8 cellular contexts compared by ENCODE assay signal in genomic region chr1:150926094-150926741, GRCh38. TPM values are rescaled to one million over a fixed set of nuclear protein-coding genes. Genes with fewer than 3 reads are reported as not detected.
DNase-seq lines count a peak whose midpoint lies in the region; ATAC-seq and TF ChIP-seq lines count a peak whose summit lies in the region.

SETDB1 (plus strand) TSS chr1:150926363; CDS start chr1:150927715, 1,352 bp downstream.

- peaks cover 25% of the 10 kb centered on the region for H3K4me1 ChIP-seq in suprapubic skin

- peak within 1 kb of the TSS; percentile 96 for H3K27ac Mint-ChIP-seq in activated naive CD4-positive, alpha-beta T cell treated with anti-CD3 and anti-CD28 coated beads, Interleukin-2, amount 50 U/mL, for 24 hours

- H3K27me3 ChIP-seq in GM06990 (replicated peaks; ENCODE audit: control insufficient read depth, insufficient read depth, low read length) = no peaks in the 10 kb centered on the region
- H3K27me3 ChIP-seq in suprapubic skin = no peaks in the 10 kb centered on the region

- no peaks in the 10 kb centered on the region for H3K9me3 ChIP-seq in suprapubic skin

- H3K36me3 ChIP-seq in GM06990 (ENCODE audit: control insufficient read depth, insufficient read depth, low read length) (peaks cover 2% of the 10 kb centered on the region), suprapubic skin (peaks cover 37% of the 10 kb centered on the region)

- peaks cover 22% of the 10 kb centered on the region for H3K36me3 Mint-ChIP-seq in activated naive CD4-positive, alpha-beta T cell treated with anti-CD3 and anti-CD28 coated beads, Interleukin-2, amount 50 U/mL, for 24 hours

- peaks cover 35% of the 10 kb centered on the region for H3K4me1 Mint-ChIP-seq in activated naive CD4-positive, alpha-beta T cell treated with anti-CD3 and anti-CD28 coated beads, Interleukin-2, amount 50 U/mL, for 24 hours

- peak within 1 kb of the TSS; percentile 86 for H3K27ac ChIP-seq in suprapubic skin

- peak; percentile 94 for DNase-seq in GM06990 (ENCODE audit: extremely low read depth, insufficient read length)
- peak; percentile 98 for DNase-seq in NCI-H1092 (lab: John Stamatoyannopoulos, UW)
- peak; percentile 91 for DNase-seq in globus pallidus (ENCODE audit: low spot score)
- DNase-seq in nucleus accumbens (lab: John Stamatoyannopoulos, UW) = peak in 55 of 56 donors; percentile 68 to 95 (median 88)
- peak; percentile 96 to 97 for DNase-seq in suprapubic skin (ENCODE audit: low spot score in 2 of 2)

- no peak for TF ChIP-seq EP300 in suprapubic skin (IDR thresholded peaks at IDR 0.05)

- TF ChIP-seq CTCF in GM06990 (IDR thresholded peaks at IDR 0.05; ENCODE audit: insufficient read depth, low read length, poor library complexity, severe bottlenecking) (peak; percentile 9), suprapubic skin (IDR thresholded peaks at IDR 0.05) (no peak)

- under 1% methylated on average over 40 of the region's 40 CpGs for WGBS in suprapubic skin

- peak; percentile 88 for ATAC-seq in HG02588 (IDR thresholded peaks at IDR 0.05; ENCODE audit: unreplicated experiment)
- peak; percentile 97 for ATAC-seq in SK-N-SH treated with all-trans-retinoic acid at 6 μM for 48 hours

- no peaks in the 10 kb centered on the region for H3K9me3 Mint-ChIP-seq in activated naive CD4-positive, alpha-beta T cell treated with anti-CD3 and anti-CD28 coated beads, Interleukin-2, amount 50 U/mL, for 24 hours

- H3K4me3 ChIP-seq in GM06990 (replicated peaks; ENCODE audit: low read depth, low read length) (peak within 1 kb of the TSS; percentile 94), suprapubic skin (peak within 1 kb of the TSS; percentile 73)

- no peaks in the 10 kb centered on the region for H3K27me3 Mint-ChIP-seq in activated naive CD4-positive, alpha-beta T cell treated with anti-CD3 and anti-CD28 coated beads, Interleukin-2, amount 50 U/mL, for 24 hours

- peak within 1 kb of the TSS; percentile 90 for H3K4me3 Mint-ChIP-seq in activated naive CD4-positive, alpha-beta T cell treated with anti-CD3 and anti-CD28 coated beads, Interleukin-2, amount 50 U/mL, for 24 hours

- peak in 1 of 2 donors; percentile 21 for TF ChIP-seq POLR2A in suprapubic skin (IDR thresholded peaks at IDR 0.05)

TF ChIP-seq in SK-N-SH treated with all-trans-retinoic acid at 6 μM for 48 hours, 23 proteins besides CTCF, POLR2A, EP300 and RAD21 (continues in another document):
- no peak for TF ChIP-seq ZNF70 (CRISPR knock-in tag; IDR thresholded peaks at IDR 0.05)
- no peak for TF ChIP-seq ZFP3 (CRISPR knock-in tag; IDR thresholded peaks at IDR 0.05)
- TF ChIP-seq TCF4 (CRISPR knock-in tag; IDR thresholded peaks at IDR 0.05; ENCODE audit: borderline replicate concordance) = no peak
- TF ChIP-seq, protein P1, sequence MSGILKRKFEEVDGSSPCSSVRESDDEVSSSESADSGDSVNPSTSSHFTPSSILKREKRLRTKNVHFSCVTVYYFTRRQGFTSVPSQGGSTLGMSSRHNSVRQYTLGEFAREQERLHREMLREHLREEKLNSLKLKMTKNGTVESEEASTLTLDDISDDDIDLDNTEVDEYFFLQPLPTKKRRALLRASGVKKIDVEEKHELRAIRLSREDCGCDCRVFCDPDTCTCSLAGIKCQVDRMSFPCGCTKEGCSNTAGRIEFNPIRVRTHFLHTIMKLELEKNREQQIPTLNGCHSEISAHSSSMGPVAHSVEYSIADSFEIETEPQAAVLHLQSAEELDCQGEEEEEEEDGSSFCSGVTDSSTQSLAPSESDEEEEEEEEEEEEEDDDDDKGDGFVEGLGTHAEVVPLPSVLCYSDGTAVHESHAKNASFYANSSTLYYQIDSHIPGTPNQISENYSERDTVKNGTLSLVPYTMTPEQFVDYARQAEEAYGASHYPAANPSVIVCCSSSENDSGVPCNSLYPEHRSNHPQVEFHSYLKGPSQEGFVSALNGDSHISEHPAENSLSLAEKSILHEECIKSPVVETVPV (CRISPR knock-in tag; IDR thresholded peaks at IDR 0.05) = no peak
- TF ChIP-seq, protein P2, sequence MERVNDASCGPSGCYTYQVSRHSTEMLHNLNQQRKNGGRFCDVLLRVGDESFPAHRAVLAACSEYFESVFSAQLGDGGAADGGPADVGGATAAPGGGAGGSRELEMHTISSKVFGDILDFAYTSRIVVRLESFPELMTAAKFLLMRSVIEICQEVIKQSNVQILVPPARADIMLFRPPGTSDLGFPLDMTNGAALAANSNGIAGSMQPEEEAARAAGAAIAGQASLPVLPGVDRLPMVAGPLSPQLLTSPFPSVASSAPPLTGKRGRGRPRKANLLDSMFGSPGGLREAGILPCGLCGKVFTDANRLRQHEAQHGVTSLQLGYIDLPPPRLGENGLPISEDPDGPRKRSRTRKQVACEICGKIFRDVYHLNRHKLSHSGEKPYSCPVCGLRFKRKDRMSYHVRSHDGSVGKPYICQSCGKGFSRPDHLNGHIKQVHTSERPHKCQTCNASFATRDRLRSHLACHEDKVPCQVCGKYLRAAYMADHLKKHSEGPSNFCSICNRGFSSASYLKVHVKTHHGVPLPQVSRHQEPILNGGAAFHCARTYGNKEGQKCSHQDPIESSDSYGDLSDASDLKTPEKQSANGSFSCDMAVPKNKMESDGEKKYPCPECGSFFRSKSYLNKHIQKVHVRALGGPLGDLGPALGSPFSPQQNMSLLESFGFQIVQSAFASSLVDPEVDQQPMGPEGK (CRISPR knock-in tag; IDR thresholded peaks at IDR 0.05; ENCODE audit: borderline replicate concordance) = peak; percentile 93; the same call in 1 of the 2 replicates
- TF ChIP-seq ZNF8 (CRISPR knock-in tag; IDR thresholded peaks at IDR 0.05) = no peak
- TF ChIP-seq TOX (CRISPR knock-in tag; IDR thresholded peaks at IDR 0.05; ENCODE audit: borderline replicate concordance) = 0 out of 2 replicates have a peak, but pooled peaks have one; percentile 18
- TF ChIP-seq BACH2 (CRISPR knock-in tag; IDR thresholded peaks at IDR 0.05; ENCODE audit: borderline replicate concordance) = no peak
- no peak for TF ChIP-seq CREB5 (CRISPR knock-in tag; IDR thresholded peaks at IDR 0.05; ENCODE audit: low read depth)
- TF ChIP-seq OSR1 (CRISPR knock-in tag; IDR thresholded peaks at IDR 0.05) = no peak
- no peak for TF ChIP-seq GLIS3 (CRISPR knock-in tag; IDR thresholded peaks at IDR 0.05)
- no peak for TF ChIP-seq ISL1 (CRISPR knock-in tag; IDR thresholded peaks at IDR 0.05)
- TF ChIP-seq RARB (CRISPR knock-in tag; IDR thresholded peaks at IDR 0.05) = no peak
- no peak for TF ChIP-seq ZNF565 (CRISPR knock-in tag; conservative IDR thresholded peaks at IDR 0.05; ENCODE audit: low read depth)
- TF ChIP-seq ZC3H10 (CRISPR knock-in tag; IDR thresholded peaks at IDR 0.05) = no peak
- no peak for TF ChIP-seq CSDC2 (CRISPR knock-in tag; IDR thresholded peaks at IDR 0.05)
- TF ChIP-seq, protein P3, sequence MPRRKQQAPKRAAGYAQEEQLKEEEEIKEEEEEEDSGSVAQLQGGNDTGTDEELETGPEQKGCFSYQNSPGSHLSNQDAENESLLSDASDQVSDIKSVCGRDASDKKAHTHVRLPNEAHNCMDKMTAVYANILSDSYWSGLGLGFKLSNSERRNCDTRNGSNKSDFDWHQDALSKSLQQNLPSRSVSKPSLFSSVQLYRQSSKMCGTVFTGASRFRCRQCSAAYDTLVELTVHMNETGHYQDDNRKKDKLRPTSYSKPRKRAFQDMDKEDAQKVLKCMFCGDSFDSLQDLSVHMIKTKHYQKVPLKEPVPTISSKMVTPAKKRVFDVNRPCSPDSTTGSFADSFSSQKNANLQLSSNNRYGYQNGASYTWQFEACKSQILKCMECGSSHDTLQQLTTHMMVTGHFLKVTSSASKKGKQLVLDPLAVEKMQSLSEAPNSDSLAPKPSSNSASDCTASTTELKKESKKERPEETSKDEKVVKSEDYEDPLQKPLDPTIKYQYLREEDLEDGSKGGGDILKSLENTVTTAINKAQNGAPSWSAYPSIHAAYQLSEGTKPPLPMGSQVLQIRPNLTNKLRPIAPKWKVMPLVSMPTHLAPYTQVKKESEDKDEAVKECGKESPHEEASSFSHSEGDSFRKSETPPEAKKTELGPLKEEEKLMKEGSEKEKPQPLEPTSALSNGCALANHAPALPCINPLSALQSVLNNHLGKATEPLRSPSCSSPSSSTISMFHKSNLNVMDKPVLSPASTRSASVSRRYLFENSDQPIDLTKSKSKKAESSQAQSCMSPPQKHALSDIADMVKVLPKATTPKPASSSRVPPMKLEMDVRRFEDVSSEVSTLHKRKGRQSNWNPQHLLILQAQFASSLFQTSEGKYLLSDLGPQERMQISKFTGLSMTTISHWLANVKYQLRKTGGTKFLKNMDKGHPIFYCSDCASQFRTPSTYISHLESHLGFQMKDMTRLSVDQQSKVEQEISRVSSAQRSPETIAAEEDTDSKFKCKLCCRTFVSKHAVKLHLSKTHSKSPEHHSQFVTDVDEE (CRISPR knock-in tag; IDR thresholded peaks at IDR 0.05) = no peak
- no peak for TF ChIP-seq SNAI2 (CRISPR knock-in tag; IDR thresholded peaks at IDR 0.05)
- no peak for TF ChIP-seq ZFP30 (CRISPR knock-in tag; IDR thresholded peaks at IDR 0.05)
- no peak for TF ChIP-seq PPARA (CRISPR knock-in tag; IDR thresholded peaks at IDR 0.05; ENCODE audit: borderline replicate concordance)
- no peak for TF ChIP-seq ESRRG (CRISPR knock-in tag; IDR thresholded peaks at IDR 0.05)

RNA-seq across cellular contexts. Expression of gene SETDB1, which starts in this region (rescaled TPM):
- 10 to 100 TPM; 25.0 to 61.9 (median 38.5) TPM for total RNA-seq in suprapubic skin

Comparison
In these comparisons a context has a peak if more than half of its experiments do, and no peak if none do; other contexts are left out.
1. Peak in every context shown above with its lines: DNase-seq, ATAC-seq, H3K4me3 ChIP-seq and H3K27ac ChIP-seq.